ENCODE assay signal across 26 cellular contexts in the genomic region with DNA sequence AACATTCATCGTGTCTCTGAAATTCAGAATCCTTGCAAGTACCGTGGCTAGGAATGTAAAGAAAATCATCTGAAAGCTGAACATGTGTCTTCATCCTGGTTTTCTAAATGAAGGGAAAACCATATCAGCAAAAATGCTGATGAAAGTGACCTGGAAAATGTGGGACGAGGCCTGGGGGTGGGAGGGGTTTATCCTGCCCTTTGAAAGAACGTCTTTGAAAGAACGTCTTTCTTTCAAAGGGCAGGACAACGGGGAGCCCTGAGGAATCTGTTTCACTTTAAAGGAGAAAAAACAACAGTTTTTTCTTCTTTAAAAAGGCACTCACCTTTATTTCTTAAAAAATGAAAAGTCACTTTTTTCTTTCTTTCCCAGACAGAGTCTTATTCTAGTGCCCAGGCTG.
A peak's percentile ranks its signal among the peaks of the same experiment; 100 is the strongest.
DNase-seq lines count a peak whose midpoint lies in the region; ATAC-seq and TF ChIP-seq lines count a peak whose summit lies in the region.
"Had no signal": no experiment of that assay in that cellular context is flagged by ENCODE, and none has a peak within 500 bp of the region (broad histone marks: within the 10 kb centered on the region; RNA-seq: fewer than 3 reads in every experiment).

No MANE protein-coding gene starts in this region.

- CTCF ChIA-PET in mammary epithelial cell (lab: Charles Lee; ENCODE audit: low non-redundant PET), result no interaction called here

- in situ Hi-C loops in mammary epithelial cell (cut with MboI; ENCODE audit: low sequenced_read_pairs in 2 of 2), result no loop called here
- in situ Hi-C loops in SK-MEL-5 (cut with HindIII; ENCODE audit: low pct_unique_long_range_greater_than_20kb, low sequenced_read_pairs), result no loop called here

- dilution Hi-C loops in mammary epithelial cell (cut with HindIII; ENCODE audit: low sequenced_read_pairs), result no loop called here

- H3K4me1 ChIP-seq in mammary epithelial cell (ENCODE audit: insufficient read depth, low read length) (peaks cover 4% of the 10 kb centered on the region), breast epithelium (peaks cover 0 to 7% of the 10 kb centered on the region in 2 donors), neuronal stem cell (ENCODE audit: control insufficient read depth in 2 of 2, insufficient read depth in 1 of 2, low read depth in 1 of 2, low read length in 2 of 2) (peaks cover 26 to 27% of the 10 kb centered on the region in 2 donors)
- H3K4me1 ChIP-seq: BE2C, SJCRH30 had no signal

- no peaks in the 10 kb centered on the region for H4K20me1 ChIP-seq in mammary epithelial cell (ENCODE audit: insufficient read depth, low read length)

- no peaks in the 10 kb centered on the region for H3K9me3 Mint-ChIP-seq in activated T-cell treated with anti-CD3 and anti-CD28 coated beads, Interleukin-2, amount 50 U/mL, for 4 hours
- H3K9me3 Mint-ChIP-seq: CD8-positive, alpha-beta memory T cell; IgD-negative memory B cell had no signal

- no peak overlapping the region for H3K9ac ChIP-seq in mammary epithelial cell (ENCODE audit: insufficient read depth, low read length)
- no peak overlapping the region for H3K9ac ChIP-seq in neuronal stem cell (ENCODE audit: low read depth, low read length, poor library complexity)
- H3K9ac ChIP-seq: KMS-11 had no signal

- no peak overlapping the region for H3K27ac ChIP-seq in mammary epithelial cell (ENCODE audit: insufficient read depth, low read depth, low read length)
- no peak overlapping the region for H3K27ac ChIP-seq in breast epithelium
- peak overlapping the region; percentile 59 for H3K27ac ChIP-seq in neuronal stem cell (replicated peaks; ENCODE audit: low read length)
- H3K27ac ChIP-seq: 22Rv1, KMS-11, PC-9, SJCRH30 had no signal

- no peak for DNase-seq in mammary epithelial cell
- no peak for DNase-seq in breast epithelium (ENCODE audit: low spot score in 2 of 2)
- peak; percentile 53 for DNase-seq in SK-MEL-5 (ENCODE audit: low read depth, low spot score)
- no peak for DNase-seq in left lobe of liver (ENCODE audit: low spot score)
- DNase-seq in neuronal stem cell (ENCODE audit: low spot score), result peak; percentile 36
- DNase-seq in NCI-H446 (lab: John Stamatoyannopoulos, UW), result no peak
- DNase-seq in activated T-cell treated with anti-CD3 and anti-CD28 coated beads, Interleukin-2, amount 50 U/mL, for 4 hours, result no peak
- no peak for DNase-seq in occipital lobe (lab: John Stamatoyannopoulos, UW)
- DNase-seq: BE2C; Calu3; CD8-positive, alpha-beta memory T cell; NCI-H1092 treated with DMSO at 0.1 percent for 48 hours; NCI-H1436 treated with DMSO at 0.1 percent for 48 hours; NCI-H1930; NCI-H2107; NCI-H524 treated with DMSO at 0.1 percent for 48 hours; NCI-H774; NK-92 treated with Interleukin-12 subunit alpha and Interleukin-12 subunit beta, amount 100 ng/mL, for 24 hours; PC-9; SJCRH30 had no signal

- H2BK15ac ChIP-seq in neuronal stem cell (ENCODE audit: low read length), result no peak overlapping the region

- H4K8ac ChIP-seq in neuronal stem cell (ENCODE audit: low read depth, low read length), result no peak overlapping the region

- H4K91ac ChIP-seq in neuronal stem cell (ENCODE audit: low read depth, low read length, poor library complexity), result no peak overlapping the region

- H3K23ac ChIP-seq in neuronal stem cell (ENCODE audit: low read depth, low read length, poor library complexity), result no peak overlapping the region

- no peak overlapping the region for H2AK5ac ChIP-seq in neuronal stem cell (ENCODE audit: low read depth, low read length)

- H2AFZ ChIP-seq in mammary epithelial cell (ENCODE audit: low read depth, low read length) (peak overlapping the region; percentile 16), neuronal stem cell (ENCODE audit: low read length) (peak overlapping the region; percentile 70)
- H2AFZ ChIP-seq: PC-9 had no signal

- no peaks in the 10 kb centered on the region for H3K79me1 ChIP-seq in neuronal stem cell (ENCODE audit: low read depth, low read length)

- no peak overlapping the region for H3K4me2 ChIP-seq in mammary epithelial cell (ENCODE audit: insufficient read depth, low read depth, low read length)
- H3K4me2 ChIP-seq in neuronal stem cell (ENCODE audit: insufficient read depth, low read length, poor library complexity, severe bottlenecking), result no peak overlapping the region
- H3K4me2 ChIP-seq: KMS-11, PC-9 had no signal

- BruUV-seq in mammary epithelial cell (replicated peaks; lab: Mats Ljungman, UMichigan), result no TSS peak

- intact Hi-C loops in mammary epithelial cell (cut with micrococcal nuclease), result no loop called here
- intact Hi-C loops in breast epithelium (cut with DNase I; ENCODE audit: low total_unique reads), result no loop called here

- H3K14ac ChIP-seq in neuronal stem cell (ENCODE audit: low read length), result no peak overlapping the region

- no peak overlapping the region for H3K18ac ChIP-seq in neuronal stem cell (ENCODE audit: low read length)

- TF ChIP-seq POLR2A in breast epithelium (IDR thresholded peaks at IDR 0.05), result no peak

- H3K4ac ChIP-seq in neuronal stem cell (ENCODE audit: low read length), result no peak overlapping the region

- H3K27me3 Mint-ChIP-seq in activated T-cell treated with anti-CD3 and anti-CD28 coated beads, Interleukin-2, amount 50 U/mL, for 4 hours (ENCODE audit: low read depth), result no peaks in the 10 kb centered on the region
- H3K27me3 Mint-ChIP-seq: IgD-negative memory B cell had no signal

- peak overlapping the region; percentile 57 for H2BK5ac ChIP-seq in neuronal stem cell (ENCODE audit: low read length)

- 30% methylated on average over 6 of the region's 6 CpGs for WGBS in mammary epithelial cell (ENCODE audit: low coverage, missing lambda C conversion rate)
- WGBS in neuronal stem cell (ENCODE audit: extremely low coverage in 2 of 2, insufficient read length in 2 of 2, insufficient replicate concordance in 1 of 2), 2 donors, result no CpG with 5 or more reads among the region's 6 CpGs

- H3K9me3 ChIP-seq in mammary epithelial cell (replicated peaks; ENCODE audit: insufficient read depth, low read length), result no peaks in the 10 kb centered on the region
- no peaks in the 10 kb centered on the region for H3K9me3 ChIP-seq in breast epithelium
- H3K9me3 ChIP-seq in neuronal stem cell (replicated peaks in 1 of 2; ENCODE audit: control insufficient read depth in 2 of 2, insufficient read depth in 1 of 2, low read depth in 1 of 2, low read length in 2 of 2), result peaks cover 0 to 4% of the 10 kb centered on the region in 2 donors
- H3K9me3 ChIP-seq: BE2C, HAP-1, SJCRH30 had no signal

- H3K79me2 ChIP-seq in mammary epithelial cell (ENCODE audit: insufficient read depth, low read length), result no peaks in the 10 kb centered on the region

- no peak overlapping the region for H3K4me3 Mint-ChIP-seq in activated T-cell treated with anti-CD3 and anti-CD28 coated beads, Interleukin-2, amount 50 U/mL, for 4 hours
- H3K4me3 Mint-ChIP-seq: CD14-positive monocyte; CD8-positive, alpha-beta memory T cell; IgD-negative memory B cell had no signal

- H3K36me3 ChIP-seq in mammary epithelial cell (ENCODE audit: insufficient read depth, low read length), result no peaks in the 10 kb centered on the region
- no peaks in the 10 kb centered on the region for H3K36me3 ChIP-seq in breast epithelium
- no peaks in the 10 kb centered on the region for H3K36me3 ChIP-seq in neuronal stem cell (replicated peaks in 1 of 2; ENCODE audit: control insufficient read depth in 2 of 2, insufficient read depth in 2 of 2, low read length in 2 of 2)
- H3K36me3 ChIP-seq: BE2C, HAP-1, SJCRH30 had no signal

- H3K27me3 ChIP-seq in mammary epithelial cell (ENCODE audit: insufficient read depth, low read length) (no peaks in the 10 kb centered on the region), breast epithelium (no peaks in the 10 kb centered on the region), neuronal stem cell (ENCODE audit: control insufficient read depth in 3 of 3, insufficient read depth in 3 of 3, low read depth in 1 of 3, low read length in 3 of 3) (peaks cover 0 to 7% (median 0%) of the 10 kb centered on the region in 3 experiments)
- H3K27me3 ChIP-seq: BE2C, SJCRH30 had no signal

- H3K4me1 Mint-ChIP-seq in activated T-cell treated with anti-CD3 and anti-CD28 coated beads, Interleukin-2, amount 50 U/mL, for 4 hours (ENCODE audit: low read depth), result peaks cover 7% of the 10 kb centered on the region

- H2BK120ac ChIP-seq in neuronal stem cell (ENCODE audit: low read depth, low read length), result no peak overlapping the region

- no peak overlapping the region for H3K4me3 ChIP-seq in mammary epithelial cell (replicated peaks in 1 of 3; ENCODE audit: insufficient read depth in 1 of 3, low read depth in 2 of 3, low read length in 3 of 3)
- no peak overlapping the region for H3K4me3 ChIP-seq in breast epithelium
- no peak overlapping the region for H3K4me3 ChIP-seq in neuronal stem cell (ENCODE audit: low read length in 2 of 2)
- H3K4me3 ChIP-seq: HAP-1, PC-9, SJCRH30 had no signal

- no peaks in the 10 kb centered on the region for H3K36me3 Mint-ChIP-seq in activated T-cell treated with anti-CD3 and anti-CD28 coated beads, Interleukin-2, amount 50 U/mL, for 4 hours (ENCODE audit: insufficient read depth)
- H3K36me3 Mint-ChIP-seq: CD14-positive monocyte; CD8-positive, alpha-beta memory T cell had no signal

- ATAC-seq in left lobe of liver, result peak; percentile 32
- no peak for ATAC-seq in activated T-cell treated with anti-CD3 and anti-CD28 coated beads, Interleukin-2, amount 50 U/mL, for 4 hours
- ATAC-seq: Right ventricle myocardium inferior had no signal

- no peak overlapping the region for H2BK12ac ChIP-seq in neuronal stem cell (ENCODE audit: low read length)

- TF ChIP-seq CTCF in mammary epithelial cell (conservative IDR thresholded peaks at IDR 0.05 in 1 of 2, IDR thresholded peaks at IDR 0.05 in 1 of 2; ENCODE audit: extremely low read depth in 1 of 2, insufficient read depth in 1 of 2, low read depth in 1 of 2, low read length in 2 of 2) (no peak), breast epithelium (IDR thresholded peaks at IDR 0.05) (no peak)

Comparison
In these comparisons a context has a peak if more than half of its experiments do, and no peak if none do; other contexts are left out.
1. DNase-seq: peak in SK-MEL-5 (single experiment) and neuronal stem cell (single experiment); none in mammary epithelial cell (single experiment), breast epithelium (0 of 2), left lobe of liver (single experiment), NCI-H446 (0 of 2), activated T-cell treated with anti-CD3 and anti-CD28 coated beads, Interleukin-2, amount 50 U/mL, for 4 hours (single experiment) and occipital lobe (single experiment).